ENCODE assay signal across 1 cellular context in the genomic region with DNA sequence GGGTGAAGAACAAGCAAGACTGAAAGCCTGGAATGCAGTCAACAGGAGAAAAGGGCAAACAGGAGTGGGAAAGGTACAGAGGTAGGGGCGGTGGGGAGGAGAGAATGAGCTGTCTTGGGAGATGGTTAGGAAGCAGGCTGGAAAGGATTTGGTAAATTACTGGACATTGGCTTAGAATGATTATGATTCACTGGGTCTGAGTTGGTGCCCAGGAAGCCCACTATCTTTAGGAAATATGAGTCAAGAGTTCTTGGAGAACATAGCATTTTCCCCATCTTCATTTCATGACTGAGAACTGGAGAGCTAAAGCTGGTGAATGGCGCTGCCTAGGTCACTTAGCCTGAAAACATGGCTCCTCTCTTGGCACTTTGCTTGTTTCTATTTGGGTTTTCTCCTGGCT.
TF ChIP-seq lines count a peak whose summit lies in the region.

No MANE protein-coding gene starts in this region.

TF ChIP-seq in IMR-90, 13 proteins besides CTCF, POLR2A, EP300 and RAD21 (continued from another document):
- TF ChIP-seq, protein P1, sequence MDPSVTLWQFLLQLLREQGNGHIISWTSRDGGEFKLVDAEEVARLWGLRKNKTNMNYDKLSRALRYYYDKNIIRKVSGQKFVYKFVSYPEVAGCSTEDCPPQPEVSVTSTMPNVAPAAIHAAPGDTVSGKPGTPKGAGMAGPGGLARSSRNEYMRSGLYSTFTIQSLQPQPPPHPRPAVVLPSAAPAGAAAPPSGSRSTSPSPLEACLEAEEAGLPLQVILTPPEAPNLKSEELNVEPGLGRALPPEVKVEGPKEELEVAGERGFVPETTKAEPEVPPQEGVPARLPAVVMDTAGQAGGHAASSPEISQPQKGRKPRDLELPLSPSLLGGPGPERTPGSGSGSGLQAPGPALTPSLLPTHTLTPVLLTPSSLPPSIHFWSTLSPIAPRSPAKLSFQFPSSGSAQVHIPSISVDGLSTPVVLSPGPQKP (IDR thresholded peaks at IDR 0.05; ENCODE audit: borderline replicate concordance, low read depth, low read length) = no peak
- TF ChIP-seq RFX5 (IDR thresholded peaks at IDR 0.05; ENCODE audit: low read depth, low read length) (no peak), NFE2L2 (IDR thresholded peaks at IDR 0.05; ENCODE audit: low read depth, low read length) (no peak), MAZ (IDR thresholded peaks at IDR 0.05; ENCODE audit: borderline replicate concordance, low read depth, low read length) (no peak), MXI1 (IDR thresholded peaks at IDR 0.05; ENCODE audit: borderline replicate concordance, low read depth, low read length) (no peak), BHLHE40 (IDR thresholded peaks at IDR 0.05; ENCODE audit: low read depth, low read length) (no peak), FOS (IDR thresholded peaks at IDR 0.05; ENCODE audit: low read depth, low read length) (no peak), CEBPB (IDR thresholded peaks at IDR 0.05; ENCODE audit: low read depth, low read length) (no peak), MAFK (IDR thresholded peaks at IDR 0.05; ENCODE audit: low read depth, low read length) (no peak), RCOR1 (IDR thresholded peaks at IDR 0.05; ENCODE audit: insufficient replicate concordance, low read length) (no peak)
TF ChIP-seq in IMR-90: peak in this region for 0.
